Comparison of ENCODE assay signal across 16 cellular contexts in the genomic region with DNA sequence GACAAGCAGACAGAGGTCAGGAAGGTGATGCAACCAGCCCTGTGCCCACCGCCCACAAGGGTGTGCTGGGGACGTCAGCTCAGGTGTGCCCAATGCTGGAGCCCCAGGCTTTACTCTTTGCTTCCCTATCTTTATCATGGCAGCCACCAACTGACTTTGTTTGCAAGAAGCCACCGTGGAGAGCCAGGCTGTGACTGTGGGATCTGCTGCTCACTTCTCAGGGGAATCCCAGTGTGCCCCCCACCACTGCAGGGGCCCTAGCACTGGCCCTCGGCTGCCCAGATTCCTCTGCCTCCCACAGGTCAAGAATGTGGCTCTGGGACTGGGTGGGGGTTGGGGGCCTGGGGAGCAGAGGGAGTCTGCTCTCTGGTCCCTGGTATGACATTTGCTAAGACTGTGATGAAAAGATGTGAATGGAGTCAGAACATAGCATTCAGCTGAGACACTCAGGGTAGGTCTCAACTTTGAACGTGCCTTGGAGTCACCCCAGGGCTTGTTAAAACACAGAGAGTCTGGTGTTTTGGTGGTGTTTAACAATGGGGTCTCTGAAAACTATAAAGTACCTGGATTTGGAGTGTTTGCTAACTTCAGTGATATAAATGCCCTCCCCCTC. TPM values are rescaled to one million over a fixed set of nuclear protein-coding genes. Genes with fewer than 3 reads are reported as not detected.
"Had no signal": no experiment of that assay in that cellular context is flagged by ENCODE, and none has a peak within 500 bp of the region (broad histone marks: within the 10 kb centered on the region; RNA-seq: fewer than 3 reads in every experiment).

No MANE protein-coding gene starts in this region.

- H3K27ac Mint-ChIP-seq: activated CD4-positive, alpha-beta T cell treated with anti-CD3 and anti-CD28 coated beads for 36 hours; activated CD8-positive, alpha-beta T cell treated with anti-CD3 and anti-CD28 coated beads for 36 hours; activated naive CD4-positive, alpha-beta T cell treated with anti-CD3 and anti-CD28 coated beads for 36 hours; activated naive CD8-positive, alpha-beta T cell treated with anti-CD3 and anti-CD28 coated beads, Interleukin-2, amount 50 U/mL, for 24 hours; immature natural killer cell had no signal

- H3K4me3 Mint-ChIP-seq: activated CD4-positive, alpha-beta T cell treated with anti-CD3 and anti-CD28 coated beads for 36 hours; activated CD8-positive, alpha-beta T cell treated with anti-CD3 and anti-CD28 coated beads for 36 hours; activated naive CD4-positive, alpha-beta T cell treated with anti-CD3 and anti-CD28 coated beads for 36 hours; activated naive CD8-positive, alpha-beta T cell treated with anti-CD3 and anti-CD28 coated beads, Interleukin-2, amount 50 U/mL, for 24 hours; immature natural killer cell; naive B cell had no signal

- ATAC-seq: activated CD4-positive, alpha-beta T cell treated with anti-CD3 and anti-CD28 coated beads for 36 hours; activated CD8-positive, alpha-beta T cell treated with anti-CD3 and anti-CD28 coated beads for 36 hours; activated naive CD8-positive, alpha-beta T cell treated with anti-CD3 and anti-CD28 coated beads, Interleukin-2, amount 50 U/mL, for 24 hours; foreskin keratinocyte had no signal

- H3K4me1 ChIP-seq: ascending aorta, foreskin keratinocyte, parathyroid adenoma, thyroid gland, uterus had no signal

- H3K4me3 ChIP-seq: ascending aorta, esophagus squamous epithelium, thyroid gland, uterus had no signal

- H3K36me3 Mint-ChIP-seq: immature natural killer cell, naive B cell had no signal

- H3K36me3 ChIP-seq: ascending aorta, esophagus squamous epithelium, thyroid gland, uterus had no signal

- H3K4me1 Mint-ChIP-seq: activated CD4-positive, alpha-beta T cell treated with anti-CD3 and anti-CD28 coated beads for 36 hours; activated naive CD8-positive, alpha-beta T cell treated with anti-CD3 and anti-CD28 coated beads, Interleukin-2, amount 50 U/mL, for 24 hours; immature natural killer cell had no signal

- H3K27ac ChIP-seq: ascending aorta, esophagus squamous epithelium, foreskin keratinocyte, parathyroid adenoma, thyroid gland, uterus had no signal

- H3K27me3 ChIP-seq: ascending aorta, esophagus squamous epithelium, thyroid gland, uterus had no signal

- H3K27me3 Mint-ChIP-seq: activated CD4-positive, alpha-beta T cell treated with anti-CD3 and anti-CD28 coated beads for 36 hours; activated CD8-positive, alpha-beta T cell treated with anti-CD3 and anti-CD28 coated beads for 36 hours; activated naive CD8-positive, alpha-beta T cell treated with anti-CD3 and anti-CD28 coated beads, Interleukin-2, amount 50 U/mL, for 24 hours had no signal

- H3K9me3 ChIP-seq: ascending aorta, esophagus squamous epithelium, thyroid gland, uterus had no signal

- H3K9me3 Mint-ChIP-seq: activated CD8-positive, alpha-beta T cell treated with anti-CD3 and anti-CD28 coated beads for 36 hours; activated naive CD4-positive, alpha-beta T cell treated with anti-CD3 and anti-CD28 coated beads for 36 hours; activated naive CD8-positive, alpha-beta T cell treated with anti-CD3 and anti-CD28 coated beads, Interleukin-2, amount 50 U/mL, for 24 hours; immature natural killer cell; naive B cell had no signal

- DNase-seq: activated CD4-positive, alpha-beta T cell treated with anti-CD3 and anti-CD28 coated beads for 36 hours; activated CD8-positive, alpha-beta T cell treated with anti-CD3 and anti-CD28 coated beads for 36 hours; activated naive CD4-positive, alpha-beta T cell treated with anti-CD3 and anti-CD28 coated beads for 36 hours; activated naive CD8-positive, alpha-beta T cell treated with anti-CD3 and anti-CD28 coated beads, Interleukin-2, amount 50 U/mL, for 24 hours; esophagus squamous epithelium; immature natural killer cell; mammary epithelial cell; naive B cell; stimulated activated CD4-positive, alpha-beta T cell treated with anti-CD3 and anti-CD28 coated beads, Interleukin-12 subunit alpha, Interleukin-12 subunit beta, amount 100 ng/mL, for 4 hours; stimulated activated CD4-positive, alpha-beta T cell treated with anti-CD3 and anti-CD28 coated beads, Interleukin-2, amount 100 ng/mL, for 24 hours; T-helper 2 cell; thyroid gland; uterus had no signal

RNA-seq across cellular contexts. Expression of a gene that starts 47.3 kb away (rescaled TPM):
- total RNA-seq: activated CD8-positive, alpha-beta T cell treated with anti-CD3 and anti-CD28 coated beads for 36 hours; activated naive CD4-positive, alpha-beta T cell treated with anti-CD3 and anti-CD28 coated beads for 36 hours had no signal
- polyA plus RNA-seq: immature natural killer cell had no signal
